10 cellular contexts compared by ENCODE assay signal in the genomic region with DNA sequence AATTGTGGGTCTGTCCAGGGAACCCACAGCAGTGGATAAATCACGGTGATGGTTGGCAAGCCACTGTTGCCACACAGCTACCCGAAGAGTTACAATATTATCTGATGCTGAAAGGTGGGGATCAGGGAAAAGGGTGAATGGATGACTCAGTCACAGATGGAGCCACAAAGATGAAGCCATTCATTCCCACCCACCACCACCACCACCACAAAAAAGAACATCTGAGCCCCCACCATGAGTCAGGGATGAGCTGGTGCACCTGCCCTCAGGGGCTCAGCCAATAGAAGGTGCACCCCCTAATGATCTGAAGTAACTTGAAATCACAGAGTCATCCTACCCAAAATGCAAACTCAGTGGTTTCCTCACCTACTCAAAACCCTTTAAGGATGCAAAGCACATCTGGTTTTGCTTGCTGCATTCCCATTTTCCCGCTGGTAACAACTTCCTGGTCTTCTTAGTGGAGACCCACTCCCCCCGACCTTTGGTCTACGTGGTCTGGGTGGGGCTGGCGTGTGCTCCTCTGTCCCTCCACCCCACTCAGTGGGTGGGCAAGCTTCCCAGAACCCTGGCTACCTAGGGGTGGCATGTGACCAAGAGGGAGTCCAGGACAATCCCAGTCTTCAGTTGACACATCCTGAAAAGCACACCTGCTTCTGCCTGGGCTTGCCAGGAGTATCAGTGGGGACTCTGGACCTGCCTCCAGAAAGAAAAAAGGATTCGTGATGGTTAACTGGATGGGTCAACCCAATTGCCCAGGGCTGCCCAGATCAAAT.
DNase-seq lines count a peak whose midpoint lies in the region; ATAC-seq and TF ChIP-seq lines count a peak whose summit lies in the region.
"Had no signal": no experiment of that assay in that cellular context is flagged by ENCODE, and none has a peak within 500 bp of the region (broad histone marks: within the 10 kb centered on the region; RNA-seq: fewer than 3 reads in every experiment).

No MANE protein-coding gene starts in this region.

- no peak overlapping the region for H3K4me3 ChIP-seq in astrocyte of the spinal cord (ENCODE audit: low read depth, low read length)

- TF ChIP-seq CTCF in astrocyte of the spinal cord (IDR thresholded peaks at IDR 0.05; ENCODE audit: low read depth, low read length) = no peak

- peak; percentile 70 for DNase-seq in ELR (ENCODE audit: low read depth)
- peak; percentile 96 for DNase-seq in M059J (ENCODE audit: low read depth)
- peak; percentile 83 for DNase-seq in astrocyte of the spinal cord (ENCODE audit: low read depth, low spot score)
- peak; percentile 5 to 39 for DNase-seq in stimulated activated CD4-positive, alpha-beta T cell treated with anti-CD3 and anti-CD28 coated beads, Interleukin-4, amount 100 ng/mL, for 4 hours
- no peak for DNase-seq in NCI-H774 (lab: John Stamatoyannopoulos, UW)
- DNase-seq in NCI-H2171 (lab: John Stamatoyannopoulos, UW) = no peak
- DNase-seq: H7; naive thymus-derived CD8-positive, alpha-beta T cell; NCI-H2029 had no signal

- ATAC-seq in esophagus mucosa = no peak
- ATAC-seq: naive thymus-derived CD8-positive, alpha-beta T cell had no signal

- in situ Hi-C loops in astrocyte of the spinal cord (cut with HindIII; ENCODE audit: low sequenced_read_pairs) = no loop called here

Comparison
In these comparisons a context has a peak if more than half of its experiments do, and no peak if none do; other contexts are left out.
1. DNase-seq: peak in ELR (single experiment), M059J (single experiment), astrocyte of the spinal cord (single experiment) and stimulated activated CD4-positive, alpha-beta T cell treated with anti-CD3 and anti-CD28 coated beads, Interleukin-4, amount 100 ng/mL, for 4 hours (2 of 2); none in NCI-H774 (single experiment) and NCI-H2171 (single experiment).